Comparison of ENCODE assay signal across 11 cellular contexts in the genomic region with DNA sequence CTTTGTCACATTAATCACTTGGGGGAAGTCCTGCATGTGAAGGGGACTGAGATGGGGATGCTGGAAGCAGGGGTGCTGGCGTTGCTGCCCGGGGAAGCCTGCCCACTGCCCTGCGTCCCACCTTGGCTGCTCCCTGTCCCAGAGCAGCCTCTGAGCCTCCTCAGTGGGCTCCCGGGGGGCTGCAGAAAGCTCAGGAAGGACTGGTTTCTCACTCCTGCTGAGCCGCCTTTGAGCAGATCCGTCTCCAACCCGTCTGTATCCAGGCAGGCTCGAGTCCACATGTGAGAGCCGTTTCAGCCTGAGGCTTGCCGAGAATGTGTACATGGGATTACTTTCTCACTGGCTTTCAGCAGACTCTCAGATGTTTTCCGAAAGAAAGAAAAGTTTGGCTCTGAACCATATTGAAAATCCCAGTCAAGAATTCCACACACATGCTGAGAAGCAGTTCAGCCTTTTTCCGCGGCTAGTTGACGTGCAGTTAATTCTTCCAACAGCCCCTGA.
DNase-seq lines count a peak whose midpoint lies in the region; ATAC-seq and TF ChIP-seq lines count a peak whose summit lies in the region.
"Had no signal": no experiment of that assay in that cellular context is flagged by ENCODE, and none has a peak within 500 bp of the region (broad histone marks: within the 10 kb centered on the region; RNA-seq: fewer than 3 reads in every experiment).

No MANE protein-coding gene starts in this region.

- no peaks in the 10 kb centered on the region for H3K9me3 ChIP-seq in vagina

- H3K27me3 ChIP-seq in vagina = no peaks in the 10 kb centered on the region

- no peak for TF ChIP-seq POLR2A in vagina (IDR thresholded peaks at IDR 0.05)

- H3K4me3 Mint-ChIP-seq in natural killer cell treated with Interleukin-12 subunit alpha and Interleukin-12 subunit beta and Interleukin-15 and Interleukin-18, amount 100 ng/mL, for 72 hours = no peak overlapping the region
- H3K4me3 Mint-ChIP-seq in natural killer cell (no peak overlapping the region), neural crest cell (no peak overlapping the region), MCF 10A (ENCODE audit: unreplicated experiment) (no peak overlapping the region)
- H3K4me3 Mint-ChIP-seq: T-helper 17 cell had no signal

- H3K27ac ChIP-seq in vagina = peak overlapping the region; percentile 87

- no peaks in the 10 kb centered on the region for H3K36me3 Mint-ChIP-seq in natural killer cell treated with Interleukin-12 subunit alpha and Interleukin-12 subunit beta and Interleukin-15 and Interleukin-18, amount 100 ng/mL, for 72 hours
- no peaks in the 10 kb centered on the region for H3K36me3 Mint-ChIP-seq in natural killer cell
- no peaks in the 10 kb centered on the region for H3K36me3 Mint-ChIP-seq in neural crest cell (ENCODE audit: low read depth)
- H3K36me3 Mint-ChIP-seq in MCF 10A (ENCODE audit: insufficient read depth, unreplicated experiment) = no peaks in the 10 kb centered on the region

- intact Hi-C loops in natural killer cell (cut with micrococcal nuclease) = no loop called here
- intact Hi-C loops in vagina (cut with DNase I) = no loop called here
- intact Hi-C loops in MCF 10A (cut with micrococcal nuclease) = no loop called here

- ATAC-seq in natural killer cell treated with Interleukin-12 subunit alpha and Interleukin-12 subunit beta and Interleukin-15 and Interleukin-18, amount 100 ng/mL, for 72 hours = no peak
- no peak for ATAC-seq in natural killer cell
- no peak for ATAC-seq in HG03460 (IDR thresholded peaks at IDR 0.05; ENCODE audit: unreplicated experiment)
- ATAC-seq: left colon, T-helper 17 cell had no signal

- H3K27me3 Mint-ChIP-seq in natural killer cell treated with Interleukin-12 subunit alpha and Interleukin-12 subunit beta and Interleukin-15 and Interleukin-18, amount 100 ng/mL, for 72 hours = peaks cover 4 to 6% of the 10 kb centered on the region in 2 donors
- peaks cover 0 to 3% of the 10 kb centered on the region in 2 donors for H3K27me3 Mint-ChIP-seq in natural killer cell (ENCODE audit: low read depth in 2 of 2)
- H3K27me3 Mint-ChIP-seq in neural crest cell (ENCODE audit: low read depth) = no peaks in the 10 kb centered on the region
- H3K27me3 Mint-ChIP-seq in MCF 10A (ENCODE audit: insufficient read depth, unreplicated experiment) = peaks cover 13% of the 10 kb centered on the region

- POLR2A ChIA-PET in MCF 10A (lab: Yijun Ruan, JAX) = no interaction called here

- no TSS peak for BruUV-seq in MCF 10A (replicated peaks; lab: Mats Ljungman, UMichigan)

- TF ChIP-seq CTCF in natural killer cell (IDR thresholded peaks at IDR 0.05) = no peak
- no peak for TF ChIP-seq CTCF in fibroblast of the aortic adventitia (IDR thresholded peaks at IDR 0.05; ENCODE audit: insufficient read depth, low read length)
- no peak for TF ChIP-seq CTCF in neural crest cell (conservative IDR thresholded peaks at IDR 0.05)
- no peak for TF ChIP-seq CTCF in vagina (IDR thresholded peaks at IDR 0.05)
- TF ChIP-seq CTCF in MCF 10A (IDR thresholded peaks at IDR 0.05; ENCODE audit: unreplicated experiment) = no peak

- peaks cover 33% of the 10 kb centered on the region for H3K4me1 ChIP-seq in vagina

- H3K27ac Mint-ChIP-seq in natural killer cell treated with Interleukin-12 subunit alpha and Interleukin-12 subunit beta and Interleukin-15 and Interleukin-18, amount 100 ng/mL, for 72 hours = no peak overlapping the region
- no peak overlapping the region for H3K27ac Mint-ChIP-seq in natural killer cell
- peak overlapping the region; percentile 62 for H3K27ac Mint-ChIP-seq in neural crest cell (ENCODE audit: unreplicated experiment)
- H3K27ac Mint-ChIP-seq in MCF 10A (ENCODE audit: low read depth, unreplicated experiment) = no peak overlapping the region
- H3K27ac Mint-ChIP-seq: T-helper 17 cell had no signal

- H3K9me3 Mint-ChIP-seq in natural killer cell treated with Interleukin-12 subunit alpha and Interleukin-12 subunit beta and Interleukin-15 and Interleukin-18, amount 100 ng/mL, for 72 hours = no peaks in the 10 kb centered on the region
- H3K9me3 Mint-ChIP-seq in natural killer cell (no peaks in the 10 kb centered on the region), neural crest cell (peaks cover 6% of the 10 kb centered on the region), MCF 10A (ENCODE audit: unreplicated experiment) (no peaks in the 10 kb centered on the region)

- H3K36me3 ChIP-seq in vagina = no peaks in the 10 kb centered on the region

- CTCF ChIA-PET in MCF 10A (lab: Yijun Ruan, JAX) = no interaction called here

- no peaks in the 10 kb centered on the region for H3K4me1 Mint-ChIP-seq in natural killer cell treated with Interleukin-12 subunit alpha and Interleukin-12 subunit beta and Interleukin-15 and Interleukin-18, amount 100 ng/mL, for 72 hours (ENCODE audit: low read depth in 2 of 2)
- H3K4me1 Mint-ChIP-seq in natural killer cell (no peaks in the 10 kb centered on the region), neural crest cell (peaks cover 41% of the 10 kb centered on the region), MCF 10A (ENCODE audit: insufficient read depth, unreplicated experiment) (no peaks in the 10 kb centered on the region)
- H3K4me1 Mint-ChIP-seq: T-helper 17 cell had no signal

- H3K4me3 ChIP-seq in fibroblast of the aortic adventitia (ENCODE audit: low read depth, low read length) = no peak overlapping the region
- H3K4me3 ChIP-seq in vagina = peak overlapping the region in 1 of 2 donors; percentile 23

- DNase-seq in natural killer cell treated with Interleukin-12 subunit alpha and Interleukin-12 subunit beta and Interleukin-15 and Interleukin-18, amount 100 ng/mL, for 72 hours (ENCODE audit: low spot score) = peak; percentile 46
- DNase-seq in natural killer cell (no peak), fibroblast of the aortic adventitia (ENCODE audit: low read depth) (peak; percentile 74), neural crest cell (ENCODE audit: low read depth, low spot score) (no peak), vagina (ENCODE audit: extremely low spot score in 2 of 2) (no peak), 8988T (no peak), MCF 10A (ENCODE audit: unreplicated experiment) (no peak)
- DNase-seq: left colon, NCI-H2107, T-helper 17 cell had no signal

Comparison
In these comparisons a context has a peak if more than half of its experiments do, and no peak if none do; other contexts are left out.
1. DNase-seq: peak in natural killer cell treated with Interleukin-12 subunit alpha and Interleukin-12 subunit beta and Interleukin-15 and Interleukin-18, amount 100 ng/mL, for 72 hours (single experiment) and fibroblast of the aortic adventitia (single experiment); none in natural killer cell (single experiment), neural crest cell (single experiment), vagina (0 of 2), 8988T (single experiment) and MCF 10A (single experiment).